Comparison of ENCODE assay signal across 8 cellular contexts in genomic region chr16:31869511-31870201, GRCh38. TPM values are rescaled to one million over a fixed set of nuclear protein-coding genes. Genes with fewer than 3 reads are reported as not detected.
DNase-seq lines count a peak whose midpoint lies in the region; ATAC-seq and TF ChIP-seq lines count a peak whose summit lies in the region.

No MANE protein-coding gene starts in this region.

- POLR2A ChIA-PET in PC-9 (lab: Charles Lee; ENCODE audit: unreplicated experiment): interaction anchor here (0.6 to 0.7 kb wide), 2 partner anchors 723 to 935 kb away, joined by 3 to 4 read pairs; no protein-coding TSS in a partner anchor

- H3K27ac ChIP-seq in PC-9 (no peak overlapping the region), skin epidermis (peak overlapping the region in 18 of 21 experiments; percentile 1 to 92 (median 74))

- BruUV-seq in PC-9 (replicated peaks; lab: Mats Ljungman, UMichigan): no TSS peak

- H3K9me3 Mint-ChIP-seq in glutamatergic neuron (ENCODE audit: unreplicated experiment): peaks cover 4% of the 10 kb centered on the region

- no peak overlapping the region for H2AFZ ChIP-seq in PC-9

- H3K27me3 ChIP-seq in PC-9 (ENCODE audit: insufficient read depth, low read depth): peaks cover 3% of the 10 kb centered on the region; the same call in 1 of the 2 replicates

- no peaks in the 10 kb centered on the region for H3K36me3 Mint-ChIP-seq in glutamatergic neuron (ENCODE audit: unreplicated experiment)

- H3K4me3 Mint-ChIP-seq in glutamatergic neuron (ENCODE audit: unreplicated experiment): peak overlapping the region; percentile 55

- peaks cover 2% of the 10 kb centered on the region for H3K4me1 Mint-ChIP-seq in glutamatergic neuron (ENCODE audit: low read depth, unreplicated experiment)

- no peaks in the 10 kb centered on the region; the same call in 1 of the 2 replicates for H3F3A ChIP-seq in PC-9 (ENCODE audit: insufficient read depth, low read depth)

- H3K9me3 ChIP-seq in PC-9 (ENCODE audit: insufficient read depth, low read depth): no peaks in the 10 kb centered on the region

- ATAC-seq in HG02642 (IDR thresholded peaks at IDR 0.05; ENCODE audit: poor library complexity, unreplicated experiment) (peak; percentile 31), GM19324 (IDR thresholded peaks at IDR 0.05; ENCODE audit: low FRiP score, unreplicated experiment) (no peak)

- CTCF ChIA-PET in PC-9 (lab: Charles Lee): interaction anchor here (0.7 to 1.9 kb wide), 2 partner anchors 11 to 946 kb away, joined by 3 to 7 read pairs; no protein-coding TSS in a partner anchor

- no peak overlapping the region for H3K4me2 ChIP-seq in PC-9

- H3K9me2 ChIP-seq in PC-9 (ENCODE audit: insufficient read depth): no peaks in the 10 kb centered on the region

- no peak overlapping the region for H3K4me3 ChIP-seq in PC-9
- no peak overlapping the region for H3K4me3 ChIP-seq in skin epidermis

- TF ChIP-seq CTCF in PC-9 (conservative IDR thresholded peaks at IDR 0.05) (no peak), glutamatergic neuron (IDR thresholded peaks at IDR 0.05; ENCODE audit: partially characterized antibody, unreplicated experiment) (no peak)

- H3K36me3 ChIP-seq in PC-9 (ENCODE audit: low read depth): no peaks in the 10 kb centered on the region

- intact Hi-C loops in PC-9 (cut with micrococcal nuclease; ENCODE audit: unreplicated experiment): loop anchor here (2.0 to 10.0 kb wide), 5 partner anchors 155 to 915 kb away; partner anchors contain the start of genes ARMC5 and SETD1A

- H3K79me2 ChIP-seq in PC-9 (ENCODE audit: low read depth): peaks cover 10% of the 10 kb centered on the region

- DNase-seq in Daoy (ENCODE audit: low read depth): peak; percentile 90
- DNase-seq in PC-9: peak; percentile 16 to 49
- peak; percentile 53 for DNase-seq in activated T-helper 1 cell treated with Interleukin-2 at 50 U/mL for 16 hours (ENCODE audit: low read depth)
- DNase-seq in glutamatergic neuron: no peak
- no peak for DNase-seq in NCI-H526 treated with DMSO at 0.1 percent for 48 hours (lab: John Stamatoyannopoulos, UW)

- H4K20me1 ChIP-seq in PC-9 (ENCODE audit: insufficient read depth): no peaks in the 10 kb centered on the region

- H3K4me1 ChIP-seq in PC-9 (replicated peaks; ENCODE audit: insufficient read depth): peaks cover under 1% of the 10 kb centered on the region

- peaks cover 3% of the 10 kb centered on the region for H3K27me3 Mint-ChIP-seq in glutamatergic neuron (ENCODE audit: unreplicated experiment)

- H3K27ac Mint-ChIP-seq in glutamatergic neuron (ENCODE audit: unreplicated experiment): no peak overlapping the region

RNA-seq across cellular contexts. Expression of gene ZNF267, which starts 4.0 kb away (rescaled TPM):
- total RNA-seq in Daoy (2014; rRNA removed; shearing (Covaris generic)): 20.8 and 23.2 TPM in 2 replicates
- total RNA-seq in PC-9 (2021) (12.4 and 18.4 TPM in 2 replicates), glutamatergic neuron (ENCODE audit: unreplicated experiment) (10.0 TPM)

Comparison
In these comparisons a context has a peak if more than half of its experiments do, and no peak if none do; other contexts are left out.
1. DNase-seq: peak in Daoy (single experiment), PC-9 (2 of 2) and activated T-helper 1 cell treated with Interleukin-2 at 50 U/mL for 16 hours (single experiment); none in glutamatergic neuron (single experiment) and NCI-H526 treated with DMSO at 0.1 percent for 48 hours (single experiment).